In the genomic region with DNA sequence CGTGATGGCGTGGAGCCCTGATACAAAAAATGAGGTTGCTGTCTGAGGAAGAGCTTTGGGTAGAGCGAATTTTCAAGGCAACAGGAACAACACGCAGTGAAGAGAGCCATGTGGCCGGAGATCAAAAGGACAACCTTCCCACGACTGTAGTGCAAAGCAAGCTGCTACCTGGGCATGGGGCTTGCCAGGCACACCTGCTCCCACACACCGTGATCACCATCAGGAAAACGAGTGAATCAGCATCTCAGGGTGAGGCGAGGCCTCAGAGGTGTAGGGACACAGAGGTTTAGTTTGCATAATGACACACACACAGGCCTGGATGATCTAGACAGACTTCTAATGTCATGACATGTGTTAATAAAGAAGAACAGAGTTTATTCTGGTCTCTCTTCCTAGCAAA, we compare ENCODE assay signal across 10 cellular contexts.
A peak's percentile ranks its signal among the peaks of the same experiment; 100 is the strongest.
DNase-seq lines count a peak whose midpoint lies in the region; ATAC-seq lines count a peak whose summit lies in the region.
"Had no signal": no experiment of that assay in that cellular context is flagged by ENCODE, and none has a peak within 500 bp of the region (broad histone marks: within the 10 kb centered on the region; RNA-seq: fewer than 3 reads in every experiment).

No MANE protein-coding gene starts in this region.

- peaks cover 10% of the 10 kb centered on the region for H3K36me3 Mint-ChIP-seq in central memory CD8-positive, alpha-beta T cell (ENCODE audit: insufficient read depth)
- H3K36me3 Mint-ChIP-seq in naive thymus-derived CD8-positive, alpha-beta T cell, result peaks cover 7 to 50% (median 9%) of the 10 kb centered on the region in 3 donors

- no peak overlapping the region for H3K4me3 Mint-ChIP-seq in central memory CD8-positive, alpha-beta T cell
- no peak overlapping the region for H3K4me3 Mint-ChIP-seq in naive thymus-derived CD8-positive, alpha-beta T cell

- POLR2A ChIA-PET in naive thymus-derived CD8-positive, alpha-beta T cell (lab: Charles Lee), result no interaction called here

- DNase-seq in DMS153 (lab: John Stamatoyannopoulos, UW), result peak; percentile 42
- peak; percentile 84 for DNase-seq in NCI-H146 treated with DMSO at 0.1 percent for 48 hours (lab: John Stamatoyannopoulos, UW; ENCODE audit: unreplicated experiment)
- no peak for DNase-seq in central memory CD8-positive, alpha-beta T cell (ENCODE audit: low spot score in 2 of 2)
- DNase-seq in naive thymus-derived CD8-positive, alpha-beta T cell, result no peak
- DNase-seq in ureter (ENCODE audit: low spot score), result no peak
- no peak for DNase-seq in C1 segment of cervical spinal cord (lab: John Stamatoyannopoulos, UW)
- no peak for DNase-seq in stimulated activated CD4-positive, alpha-beta T cell treated with anti-CD3 and anti-CD28 coated beads, Interleukin-2, amount 100 ng/mL, for 48 hours
- no peak for DNase-seq in inferior parietal cortex (ENCODE audit: extremely low spot score)
- DNase-seq: activated effector memory CD4-positive, alpha-beta T cell treated with anti-CD3 and anti-CD28 coated beads, Interleukin-2, amount 50 U/mL, for 16 hours; WERI-Rb-1 had no signal

- ATAC-seq in central memory CD8-positive, alpha-beta T cell (replicated peaks; ENCODE audit: extremely low read depth, poor library complexity, severe bottlenecking), result no peak
- ATAC-seq in naive thymus-derived CD8-positive, alpha-beta T cell, result no peak

- H3K27me3 Mint-ChIP-seq in central memory CD8-positive, alpha-beta T cell, result no peaks in the 10 kb centered on the region
- H3K27me3 Mint-ChIP-seq in naive thymus-derived CD8-positive, alpha-beta T cell, result no peaks in the 10 kb centered on the region

- peaks cover 17% of the 10 kb centered on the region for H3K4me1 Mint-ChIP-seq in central memory CD8-positive, alpha-beta T cell
- peaks cover 8 to 28% (median 15%) of the 10 kb centered on the region in 4 donors for H3K4me1 Mint-ChIP-seq in naive thymus-derived CD8-positive, alpha-beta T cell

- peak overlapping the region; percentile 54 for H3K27ac Mint-ChIP-seq in central memory CD8-positive, alpha-beta T cell (ENCODE audit: low read depth)
- peak overlapping the region in 7 of 10 donors; percentile 14 to 72 (median 40) for H3K27ac Mint-ChIP-seq in naive thymus-derived CD8-positive, alpha-beta T cell

- no peaks in the 10 kb centered on the region for H3K9me3 Mint-ChIP-seq in central memory CD8-positive, alpha-beta T cell
- no peaks in the 10 kb centered on the region for H3K9me3 Mint-ChIP-seq in naive thymus-derived CD8-positive, alpha-beta T cell

Comparison
In these comparisons a context has a peak if more than half of its experiments do, and no peak if none do; other contexts are left out.
1. DNase-seq: peak in DMS153 (single experiment) and NCI-H146 treated with DMSO at 0.1 percent for 48 hours (single experiment); none in central memory CD8-positive, alpha-beta T cell (0 of 2), naive thymus-derived CD8-positive, alpha-beta T cell (0 of 10), ureter (single experiment), C1 segment of cervical spinal cord (0 of 14), stimulated activated CD4-positive, alpha-beta T cell treated with anti-CD3 and anti-CD28 coated beads, Interleukin-2, amount 100 ng/mL, for 48 hours (0 of 2) and inferior parietal cortex (single experiment).